8 cellular contexts compared by ENCODE assay signal in the genomic region with DNA sequence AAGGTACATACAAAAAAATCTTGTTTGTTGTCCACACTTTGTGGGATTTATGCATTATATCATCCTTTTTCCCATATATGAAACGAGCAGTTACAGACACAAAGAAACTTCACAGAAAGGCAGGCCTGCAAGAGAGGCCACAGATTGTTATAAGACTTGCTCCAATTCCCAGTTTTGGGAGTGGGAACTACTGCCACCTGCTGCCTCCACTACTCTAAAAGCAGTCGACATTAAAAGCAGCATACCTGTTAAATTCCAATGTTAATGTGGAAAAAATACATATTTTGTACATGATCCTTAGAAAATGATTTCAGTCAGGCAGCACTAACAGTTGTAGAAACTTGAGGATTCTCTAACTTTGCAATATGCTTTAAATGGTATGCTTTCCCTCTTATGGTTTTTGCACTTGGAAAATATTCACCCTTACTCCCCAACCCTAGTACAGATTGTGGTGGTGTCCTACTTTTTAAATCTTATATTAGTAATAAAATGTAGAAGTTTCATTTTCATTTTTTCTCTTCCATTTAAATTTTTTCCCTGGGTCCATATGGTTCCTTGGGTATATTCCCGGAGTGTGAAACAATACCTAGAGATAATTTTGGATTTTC. TPM values are rescaled to one million over a fixed set of nuclear protein-coding genes. Genes with fewer than 3 reads are reported as not detected.
DNase-seq lines count a peak whose midpoint lies in the region; ATAC-seq, FAIRE-seq and TF ChIP-seq lines count a peak whose summit lies in the region.

No MANE protein-coding gene starts in this region.

- H3K4ac ChIP-seq in mesenchymal stem cell (ENCODE audit: low read depth in 1 of 2, low read length in 2 of 2): no peak overlapping the region

- DNase-seq in D341Med (ENCODE audit: low spot score) (peak; percentile 43), NCI-H2171 treated with DMSO at 0.1 percent for 48 hours (lab: John Stamatoyannopoulos, UW) (peak; percentile 79), bronchial epithelial cell (ENCODE audit: low read depth) (peak; percentile 61), mesenchymal stem cell (peak; percentile 34), KG1 (lab: John Stamatoyannopoulos, UW) (no peak)

- H3K27me3 ChIP-seq in bronchial epithelial cell (ENCODE audit: control insufficient read depth, insufficient read depth, low read length): no peaks in the 10 kb centered on the region
- H3K27me3 ChIP-seq in mesenchymal stem cell (ENCODE audit: control insufficient read depth in 1 of 2, insufficient read depth in 1 of 2, low read length in 2 of 2): no peaks in the 10 kb centered on the region

- H2AK5ac ChIP-seq in mesenchymal stem cell (ENCODE audit: low read length, severe bottlenecking): no peak overlapping the region

- no peak overlapping the region for H3K4me3 ChIP-seq in bronchial epithelial cell (ENCODE audit: low read depth, low read length)
- H3K4me3 ChIP-seq in mesenchymal stem cell (ENCODE audit: insufficient read depth in 1 of 2, low read depth in 1 of 2, low read length in 2 of 2): no peak overlapping the region

- H4K8ac ChIP-seq in mesenchymal stem cell (ENCODE audit: low read length): no peak overlapping the region

- no peak overlapping the region for H4K91ac ChIP-seq in mesenchymal stem cell (ENCODE audit: low read length)

- H3K79me1 ChIP-seq in mesenchymal stem cell (replicated peaks; ENCODE audit: low read length, poor library complexity, severe bottlenecking): no peaks in the 10 kb centered on the region

- ATAC-seq in HG03571 (IDR thresholded peaks at IDR 0.05; ENCODE audit: unreplicated experiment) (no peak), GM19395 (IDR thresholded peaks at IDR 0.05; ENCODE audit: unreplicated experiment) (no peak), GM21576 (IDR thresholded peaks at IDR 0.05; ENCODE audit: unreplicated experiment) (no peak)

- 58% methylated on average over 2 of the region's 3 CpGs for WGBS in mesenchymal stem cell

- H3K23ac ChIP-seq in mesenchymal stem cell (ENCODE audit: low read length in 2 of 2): no peak overlapping the region

- no peak for FAIRE-seq in bronchial epithelial cell (lab: Jason Lieb, UNC)

- TF ChIP-seq CTCF in bronchial epithelial cell (IDR thresholded peaks at IDR 0.05; ENCODE audit: insufficient read depth, low read length, severe bottlenecking): peak; percentile 60

- no peak overlapping the region for H3K27ac ChIP-seq in mesenchymal stem cell (ENCODE audit: low read length, poor library complexity, severe bottlenecking)

- no peak overlapping the region for H3K18ac ChIP-seq in mesenchymal stem cell (ENCODE audit: low read depth in 1 of 2, low read length in 2 of 2)

- H3K14ac ChIP-seq in mesenchymal stem cell (ENCODE audit: low read length in 2 of 2): no peak overlapping the region

- no peak overlapping the region for H2BK120ac ChIP-seq in mesenchymal stem cell (ENCODE audit: low read depth, low read length)

- no peaks in the 10 kb centered on the region for H3K9me3 ChIP-seq in mesenchymal stem cell (ENCODE audit: control insufficient read depth, low read length)

- no peak overlapping the region for H2AFZ ChIP-seq in mesenchymal stem cell (ENCODE audit: low read depth, low read length)

- H3K4me2 ChIP-seq in mesenchymal stem cell (ENCODE audit: low read length, poor library complexity, severe bottlenecking): no peak overlapping the region

- no peaks in the 10 kb centered on the region for H3K36me3 ChIP-seq in bronchial epithelial cell (ENCODE audit: control insufficient read depth, insufficient read depth, low read length)
- H3K36me3 ChIP-seq in mesenchymal stem cell (ENCODE audit: control insufficient read depth in 1 of 2, insufficient read depth in 2 of 2, low read depth in 1 of 2, low read length in 2 of 2): no peaks in the 10 kb centered on the region

- H2BK12ac ChIP-seq in mesenchymal stem cell (ENCODE audit: low read length in 2 of 2): no peak overlapping the region

- H2BK15ac ChIP-seq in mesenchymal stem cell (ENCODE audit: low read depth, poor library complexity, severe bottlenecking): no peak overlapping the region

- no peak overlapping the region for H3K9ac ChIP-seq in mesenchymal stem cell (ENCODE audit: low read length)

- no peak overlapping the region for H2BK5ac ChIP-seq in mesenchymal stem cell (ENCODE audit: low read depth, low read length, poor library complexity, severe bottlenecking)

- H3K4me1 ChIP-seq in mesenchymal stem cell (ENCODE audit: control insufficient read depth, insufficient read depth, low read depth, low read length): no peaks in the 10 kb centered on the region

RNA-seq across cellular contexts. Expression of gene SLC38A11, which starts 37.9 kb away (rescaled TPM):
- total RNA-seq in bronchial epithelial cell: not detected in 2 replicates
- polyA plus RNA-seq in mesenchymal stem cell (2013, experiment 1 of 2): not detected
- not detected for polyA plus RNA-seq in mesenchymal stem cell (2013, experiment 2 of 2)
